Comparison of ENCODE assay signal across 12 cellular contexts in the genomic region with DNA sequence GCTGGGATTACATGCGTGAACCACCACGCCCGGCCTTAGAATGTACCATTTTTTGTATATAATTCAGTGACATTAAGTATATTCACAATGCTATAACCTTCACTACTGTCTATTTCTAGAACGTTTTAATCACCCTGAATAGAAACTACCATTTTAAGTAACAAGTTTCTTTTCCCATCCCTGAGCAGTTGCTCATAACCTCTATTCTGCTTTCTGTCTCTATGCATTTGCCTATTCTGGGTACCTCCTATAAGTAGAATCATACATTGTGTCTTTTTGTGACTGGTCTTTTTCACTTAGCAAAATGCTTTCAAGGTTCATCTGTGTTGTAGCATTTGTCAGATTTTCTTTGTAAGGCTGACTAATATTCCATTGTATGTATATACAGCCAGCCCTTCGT.
"Had no signal": no experiment of that assay in that cellular context is flagged by ENCODE, and none has a peak within 500 bp of the region (broad histone marks: within the 10 kb centered on the region; RNA-seq: fewer than 3 reads in every experiment).

No MANE protein-coding gene starts in this region.

- H3K4me3 Mint-ChIP-seq: activated CD8-positive, alpha-beta T cell treated with anti-CD3 and anti-CD28 coated beads for 36 hours; activated naive CD4-positive, alpha-beta T cell treated with anti-CD3 and anti-CD28 coated beads, Interleukin-2, amount 50 U/mL, for 24 hours; endodermal cell; natural killer cell treated with Interleukin-12 subunit alpha and Interleukin-12 subunit beta and Interleukin-15 and Interleukin-18, amount 100 ng/mL, for 72 hours; stimulated activated memory B cell treated with anti-CD40 and anti-IgM and Interleukin-4, amounts not matched to agents 10 μg/mL and 1 μg/mL and 100 μg/mL, for 72 hours; T-helper 2 cell treated with Interferon-gamma antibody and Interleukin-4, amounts not matched to agents 5 μg/mL and 100 μg/mL, for 36 hours had no signal

- ATAC-seq: activated CD8-positive, alpha-beta T cell treated with anti-CD3 and anti-CD28 coated beads for 36 hours; natural killer cell treated with Interleukin-12 subunit alpha and Interleukin-12 subunit beta and Interleukin-15 and Interleukin-18, amount 100 ng/mL, for 72 hours; stimulated activated memory B cell treated with anti-CD40 and anti-IgM and Interleukin-4, amounts not matched to agents 10 μg/mL and 1 μg/mL and 100 μg/mL, for 72 hours had no signal

- H3K4me3 ChIP-seq: cardiac muscle cell, dorsolateral prefrontal cortex, thyroid gland had no signal

- H3K27ac Mint-ChIP-seq: activated CD8-positive, alpha-beta T cell treated with anti-CD3 and anti-CD28 coated beads for 36 hours; activated naive CD4-positive, alpha-beta T cell treated with anti-CD3 and anti-CD28 coated beads, Interleukin-2, amount 50 U/mL, for 24 hours; endodermal cell; natural killer cell treated with Interleukin-12 subunit alpha and Interleukin-12 subunit beta and Interleukin-15 and Interleukin-18, amount 100 ng/mL, for 72 hours; stimulated activated memory B cell treated with anti-CD40 and anti-IgM and Interleukin-4, amounts not matched to agents 10 μg/mL and 1 μg/mL and 100 μg/mL, for 72 hours; T-helper 2 cell treated with Interferon-gamma antibody and Interleukin-4, amounts not matched to agents 5 μg/mL and 100 μg/mL, for 36 hours had no signal

- DNase-seq: activated CD8-positive, alpha-beta T cell treated with anti-CD3 and anti-CD28 coated beads for 36 hours; dorsolateral prefrontal cortex; endodermal cell; head of caudate nucleus; mesendoderm; occipital lobe; thyroid gland had no signal

- H3K27me3 ChIP-seq: cardiac muscle cell, dorsolateral prefrontal cortex, thyroid gland had no signal

- H3K4me1 ChIP-seq: thyroid gland had no signal

- H3K9me3 ChIP-seq: thyroid gland had no signal

- H3K4me1 Mint-ChIP-seq: activated naive CD4-positive, alpha-beta T cell treated with anti-CD3 and anti-CD28 coated beads, Interleukin-2, amount 50 U/mL, for 24 hours; endodermal cell; stimulated activated memory B cell treated with anti-CD40 and anti-IgM and Interleukin-4, amounts not matched to agents 10 μg/mL and 1 μg/mL and 100 μg/mL, for 72 hours had no signal

- H3K9me3 Mint-ChIP-seq: activated CD8-positive, alpha-beta T cell treated with anti-CD3 and anti-CD28 coated beads for 36 hours; activated naive CD4-positive, alpha-beta T cell treated with anti-CD3 and anti-CD28 coated beads, Interleukin-2, amount 50 U/mL, for 24 hours; endodermal cell; natural killer cell treated with Interleukin-12 subunit alpha and Interleukin-12 subunit beta and Interleukin-15 and Interleukin-18, amount 100 ng/mL, for 72 hours; stimulated activated memory B cell treated with anti-CD40 and anti-IgM and Interleukin-4, amounts not matched to agents 10 μg/mL and 1 μg/mL and 100 μg/mL, for 72 hours; T-helper 2 cell treated with Interferon-gamma antibody and Interleukin-4, amounts not matched to agents 5 μg/mL and 100 μg/mL, for 36 hours had no signal

- H3K27ac ChIP-seq: cardiac muscle cell, dorsolateral prefrontal cortex, thyroid gland had no signal

- H3K27me3 Mint-ChIP-seq: activated CD8-positive, alpha-beta T cell treated with anti-CD3 and anti-CD28 coated beads for 36 hours; activated naive CD4-positive, alpha-beta T cell treated with anti-CD3 and anti-CD28 coated beads, Interleukin-2, amount 50 U/mL, for 24 hours; natural killer cell treated with Interleukin-12 subunit alpha and Interleukin-12 subunit beta and Interleukin-15 and Interleukin-18, amount 100 ng/mL, for 72 hours; stimulated activated memory B cell treated with anti-CD40 and anti-IgM and Interleukin-4, amounts not matched to agents 10 μg/mL and 1 μg/mL and 100 μg/mL, for 72 hours had no signal
